In genomic region chrX:57120619-57121161, GRCh38 we compare ENCODE assay signal across 8 cellular contexts. TPM values are rescaled to one million over a fixed set of nuclear protein-coding genes. Genes with fewer than 3 reads are reported as not detected.
DNase-seq lines count a peak whose midpoint lies in the region; ATAC-seq, FAIRE-seq and TF ChIP-seq lines count a peak whose summit lies in the region.
"Not testable (repeated sequence)": the region's sequence is repeated elsewhere in the genome, so short reads cannot be mapped to it uniquely, and the experiment has no call there.

No MANE protein-coding gene starts in this region.

- H3K79me1 ChIP-seq in mesenchymal stem cell (replicated peaks; ENCODE audit: low read length, poor library complexity, severe bottlenecking) = not testable (repeated sequence)

- not testable (repeated sequence) for H2BK5ac ChIP-seq in mesenchymal stem cell (ENCODE audit: low read depth, low read length, poor library complexity, severe bottlenecking)

- not testable (repeated sequence) for H3K23ac ChIP-seq in mesenchymal stem cell (ENCODE audit: low read length in 2 of 2)

- not testable (repeated sequence) for H2AK5ac ChIP-seq in mesenchymal stem cell (ENCODE audit: low read length, severe bottlenecking)

- not testable (repeated sequence) for H3K27me3 Mint-ChIP-seq in activated CD8-positive, alpha-beta T cell treated with anti-CD3 and anti-CD28 coated beads for 36 hours

- peak overlapping the region; percentile 83 for H3K4me3 Mint-ChIP-seq in activated CD8-positive, alpha-beta T cell treated with anti-CD3 and anti-CD28 coated beads for 36 hours

- not testable (repeated sequence) for H2BK15ac ChIP-seq in mesenchymal stem cell (ENCODE audit: low read depth, poor library complexity, severe bottlenecking)

- H3K9ac ChIP-seq in ES-I3 (ENCODE audit: low read depth, low read length) = peak overlapping the region; percentile 79
- peak overlapping the region; percentile 87 for H3K9ac ChIP-seq in mesenchymal stem cell (ENCODE audit: low read length)

- POLR2A ChIA-PET in activated CD8-positive, alpha-beta T cell treated with anti-CD3 and anti-CD28 coated beads for 36 hours (lab: Charles Lee) = not testable (repeated sequence)

- not testable (repeated sequence) for H3K9me3 Mint-ChIP-seq in activated CD8-positive, alpha-beta T cell treated with anti-CD3 and anti-CD28 coated beads for 36 hours

- H3K27me3 ChIP-seq in heart left ventricle; mesenchymal stem cell (ENCODE audit: control insufficient read depth in 1 of 2, insufficient read depth in 1 of 2, low read length in 2 of 2): not testable (repeated sequence)

- not testable (repeated sequence) for H4K91ac ChIP-seq in mesenchymal stem cell (ENCODE audit: low read length)

- 0 to 43% (median 15%) methylated on average over 10 of the region's 12 CpGs for WGBS in heart left ventricle, 4 donors
- under 1% methylated on average over 10 of the region's 12 CpGs for WGBS in mesenchymal stem cell

- intact Hi-C loops in activated CD8-positive, alpha-beta T cell treated with anti-CD3 and anti-CD28 coated beads for 36 hours (cut with micrococcal nuclease); heart left ventricle (cut with DNase I): not testable (repeated sequence)

- not testable (repeated sequence) for FAIRE-seq in urothelium cell line (lab: Jason Lieb, UNC)

- H2AFZ ChIP-seq in mesenchymal stem cell (ENCODE audit: low read depth, low read length) = peak overlapping the region; percentile 61

- not testable (repeated sequence) for H2BK120ac ChIP-seq in mesenchymal stem cell (ENCODE audit: low read depth, low read length)

- not testable (repeated sequence) for H2BK12ac ChIP-seq in mesenchymal stem cell (ENCODE audit: low read length in 2 of 2)

- H3K4me3 ChIP-seq in choroid plexus epithelial cell (ENCODE audit: low read depth, low read length) (peak overlapping the region; percentile 78), heart left ventricle (peak overlapping the region; percentile 35 to 94 (median 66)), mesenchymal stem cell (ENCODE audit: insufficient read depth in 1 of 2, low read depth in 1 of 2, low read length in 2 of 2) (peak overlapping the region; percentile 79 to 81), retinal pigment epithelial cell (ENCODE audit: low read length) (peak overlapping the region; percentile 66)

- H3K18ac ChIP-seq in mesenchymal stem cell (ENCODE audit: low read depth in 1 of 2, low read length in 2 of 2) = peak overlapping the region; percentile 79 to 89

- H3K14ac ChIP-seq in mesenchymal stem cell (ENCODE audit: low read length in 2 of 2) = peak overlapping the region in 1 of 2 experiments; percentile 45

- CTCF ChIA-PET in activated CD8-positive, alpha-beta T cell treated with anti-CD3 and anti-CD28 coated beads for 36 hours (lab: Charles Lee) = not testable (repeated sequence)

- not testable (repeated sequence) for ATAC-seq in activated CD8-positive, alpha-beta T cell treated with anti-CD3 and anti-CD28 coated beads for 36 hours
- ATAC-seq in heart left ventricle = peak; percentile 22 to 43 (median 34)

- not testable (repeated sequence) for H3K9me3 ChIP-seq in ES-I3 (ENCODE audit: control insufficient read depth, insufficient read depth, low read length); heart left ventricle; mesenchymal stem cell (ENCODE audit: control insufficient read depth, low read length)

- peak overlapping the region; percentile 8 for H4K8ac ChIP-seq in mesenchymal stem cell (ENCODE audit: low read length)

- DNase-seq in NCI-H1092 treated with DMSO at 0.1 percent for 48 hours (lab: John Stamatoyannopoulos, UW) (peak; percentile 24), heart left ventricle (peak in 1 of 5 donors; percentile 39), mesenchymal stem cell (peak; percentile 13), urothelium cell line (ENCODE audit: low spot score) (peak; percentile 2)
- not testable (repeated sequence) for DNase-seq in activated CD8-positive, alpha-beta T cell treated with anti-CD3 and anti-CD28 coated beads for 36 hours; choroid plexus epithelial cell (ENCODE audit: low read depth); retinal pigment epithelial cell (ENCODE audit: low read depth)

- peak overlapping the region; percentile 87 for H3K27ac Mint-ChIP-seq in activated CD8-positive, alpha-beta T cell treated with anti-CD3 and anti-CD28 coated beads for 36 hours

- not testable (repeated sequence) for H3K4me1 ChIP-seq in ES-I3 (ENCODE audit: insufficient read depth, low read length); heart left ventricle; mesenchymal stem cell (ENCODE audit: control insufficient read depth, insufficient read depth, low read depth, low read length)

- H3K36me3 ChIP-seq in ES-I3 (ENCODE audit: insufficient read depth, low read length) (peaks cover 10% of the 10 kb centered on the region), mesenchymal stem cell (ENCODE audit: control insufficient read depth in 1 of 2, insufficient read depth in 2 of 2, low read depth in 1 of 2, low read length in 2 of 2) (peaks cover 0 to 18% of the 10 kb centered on the region in 2 experiments)
- H3K36me3 ChIP-seq in heart left ventricle = not testable (repeated sequence)

- H3K36me3 Mint-ChIP-seq in activated CD8-positive, alpha-beta T cell treated with anti-CD3 and anti-CD28 coated beads for 36 hours (ENCODE audit: low read depth) = not testable (repeated sequence)

- H3K4me2 ChIP-seq in mesenchymal stem cell (ENCODE audit: low read length, poor library complexity, severe bottlenecking) = peak overlapping the region; percentile 55

- not testable (repeated sequence) for TF ChIP-seq CTCF in activated CD8-positive, alpha-beta T cell treated with anti-CD3 and anti-CD28 coated beads for 36 hours (IDR thresholded peaks at IDR 0.05); choroid plexus epithelial cell (conservative IDR thresholded peaks at IDR 0.05; ENCODE audit: low read depth, low read length); heart left ventricle (IDR thresholded peaks at IDR 0.05); retinal pigment epithelial cell (conservative IDR thresholded peaks at IDR 0.05; ENCODE audit: low read depth, low read length)

- H3K4me1 Mint-ChIP-seq in activated CD8-positive, alpha-beta T cell treated with anti-CD3 and anti-CD28 coated beads for 36 hours (ENCODE audit: low read depth) = not testable (repeated sequence)

- H3K4ac ChIP-seq in mesenchymal stem cell (ENCODE audit: low read depth in 1 of 2, low read length in 2 of 2) = peak overlapping the region in 1 of 2 experiments; percentile 6

- peak overlapping the region in 10 of 12 donors; percentile 77 to 91 (median 80) for H3K27ac ChIP-seq in heart left ventricle
- peak overlapping the region; percentile 53 for H3K27ac ChIP-seq in mesenchymal stem cell (ENCODE audit: low read length, poor library complexity, severe bottlenecking)

- TF ChIP-seq POLR2A in heart left ventricle (IDR thresholded peaks at IDR 0.05) = not testable (repeated sequence)

RNA-seq across cellular contexts. Expression of gene SPIN2B, which starts 0.7 kb away (rescaled TPM):
- total RNA-seq in activated CD8-positive, alpha-beta T cell treated with anti-CD3 and anti-CD28 coated beads for 36 hours = 1 to 10 TPM; 5.2 to 6.0 TPM
- 10 to 100 TPM in 2 of 9 donors, 1 to 10 TPM in 7; 6.3 to 11.2 (median 8.5) TPM for total RNA-seq in heart left ventricle
- polyA plus RNA-seq in heart left ventricle = 1 to 10 TPM; 6.1 to 7.6 TPM
- 9.8 TPM for polyA plus RNA-seq in mesenchymal stem cell (2013, experiment 1 of 2)
- 9.2 TPM for polyA plus RNA-seq in mesenchymal stem cell (2013, experiment 2 of 2)

RNA-seq across cellular contexts. Expression of gene SPIN2A, which starts 16.5 kb away (rescaled TPM):
- under 1 TPM; 0.36 to 0.81 TPM for total RNA-seq in activated CD8-positive, alpha-beta T cell treated with anti-CD3 and anti-CD28 coated beads for 36 hours
- under 1 TPM in 7 of 9 donors, not detected in 2; 0.25 to 0.57 (median 0.37) TPM for total RNA-seq in heart left ventricle
- under 1 TPM; 0.08 to 0.53 TPM for polyA plus RNA-seq in heart left ventricle
- polyA plus RNA-seq in mesenchymal stem cell (2013, experiment 1 of 2) = 0.46 TPM
- 0.62 TPM for polyA plus RNA-seq in mesenchymal stem cell (2013, experiment 2 of 2)
